ENCODE assay signal across 1 cellular context in the genomic region with DNA sequence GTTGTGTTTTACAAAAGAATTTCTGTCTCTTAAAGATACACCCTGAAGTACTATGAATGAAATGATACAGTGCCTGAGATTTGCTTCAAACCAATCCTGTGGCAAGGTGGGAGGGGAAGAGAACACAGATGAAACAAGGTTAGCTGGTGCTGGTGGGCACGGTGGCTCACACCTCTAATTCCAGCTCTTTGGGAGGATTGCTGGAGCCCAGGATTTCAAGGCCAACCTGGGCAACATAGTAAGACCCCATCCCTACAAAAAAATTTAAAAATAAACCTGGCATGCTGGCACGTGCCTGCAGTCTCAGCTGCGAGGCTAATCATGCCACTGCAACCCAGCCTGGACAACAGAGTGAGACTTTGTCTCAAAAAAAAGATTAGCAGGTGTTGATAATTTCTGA.
A peak's percentile ranks its signal among the peaks of the same experiment; 100 is the strongest.
TF ChIP-seq lines count a peak whose summit lies in the region.

No MANE protein-coding gene starts in this region.

TF ChIP-seq in HepG2, 621 proteins besides CTCF, POLR2A, EP300 and RAD21:
- TF ChIP-seq, protein P1, sequence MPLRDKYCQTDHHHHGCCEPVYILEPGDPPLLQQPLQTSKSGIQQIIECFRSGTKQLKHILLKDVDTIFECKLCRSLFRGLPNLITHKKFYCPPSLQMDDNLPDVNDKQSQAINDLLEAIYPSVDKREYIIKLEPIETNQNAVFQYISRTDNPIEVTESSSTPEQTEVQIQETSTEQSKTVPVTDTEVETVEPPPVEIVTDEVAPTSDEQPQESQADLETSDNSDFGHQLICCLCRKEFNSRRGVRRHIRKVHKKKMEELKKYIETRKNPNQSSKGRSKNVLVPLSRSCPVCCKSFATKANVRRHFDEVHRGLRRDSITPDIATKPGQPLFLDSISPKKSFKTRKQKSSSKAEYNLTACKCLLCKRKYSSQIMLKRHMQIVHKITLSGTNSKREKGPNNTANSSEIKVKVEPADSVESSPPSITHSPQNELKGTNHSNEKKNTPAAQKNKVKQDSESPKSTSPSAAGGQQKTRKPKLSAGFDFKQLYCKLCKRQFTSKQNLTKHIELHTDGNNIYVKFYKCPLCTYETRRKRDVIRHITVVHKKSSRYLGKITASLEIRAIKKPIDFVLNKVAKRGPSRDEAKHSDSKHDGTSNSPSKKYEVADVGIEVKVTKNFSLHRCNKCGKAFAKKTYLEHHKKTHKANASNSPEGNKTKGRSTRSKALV (CRISPR knock-in tag; IDR thresholded peaks at IDR 0.05): no peak
- TF ChIP-seq BHLHE40 (IDR thresholded peaks at IDR 0.05; ENCODE audit: low read length) (peak; percentile 32; the same call in 1 of the 2 replicates), ZNF121 (CRISPR knock-in tag; IDR thresholded peaks at IDR 0.05) (peak; percentile 71)
